ENCODE assay signal across 1 cellular context in the genomic region with DNA sequence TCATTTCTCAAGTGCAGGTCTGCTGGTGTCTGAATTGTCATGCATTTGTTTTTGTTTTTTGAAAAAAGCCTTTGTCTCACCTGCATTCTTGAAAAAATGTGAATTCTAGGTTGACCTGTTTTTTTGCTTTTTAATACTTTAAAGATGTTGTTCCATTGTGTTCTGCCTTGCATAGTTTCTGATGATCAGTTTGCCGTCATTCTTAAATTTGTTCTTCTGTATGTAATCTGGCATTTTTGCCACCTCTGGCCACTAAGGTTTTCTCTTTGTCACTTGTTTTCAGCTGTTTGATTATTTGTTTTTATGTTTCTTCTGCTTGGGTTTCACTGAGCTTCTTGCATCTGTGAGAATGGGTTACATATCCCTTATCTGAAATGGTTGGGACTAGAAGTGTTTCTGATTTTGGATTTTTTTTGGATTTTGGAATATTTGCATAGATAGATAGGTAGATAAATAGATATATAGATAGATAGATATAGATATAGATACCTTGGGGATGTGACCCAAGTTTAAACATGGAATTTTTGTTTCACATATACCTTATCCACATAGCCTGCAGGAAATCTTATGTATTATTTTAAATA.
A peak's percentile ranks its signal among the peaks of the same experiment; 100 is the strongest.
TF ChIP-seq lines count a peak whose summit lies in the region.

No MANE protein-coding gene starts in this region.

TF ChIP-seq in HEK293, 187 proteins besides CTCF, POLR2A, EP300 and RAD21 (continued from another document and continues in another):
- TF ChIP-seq, protein P1, sequence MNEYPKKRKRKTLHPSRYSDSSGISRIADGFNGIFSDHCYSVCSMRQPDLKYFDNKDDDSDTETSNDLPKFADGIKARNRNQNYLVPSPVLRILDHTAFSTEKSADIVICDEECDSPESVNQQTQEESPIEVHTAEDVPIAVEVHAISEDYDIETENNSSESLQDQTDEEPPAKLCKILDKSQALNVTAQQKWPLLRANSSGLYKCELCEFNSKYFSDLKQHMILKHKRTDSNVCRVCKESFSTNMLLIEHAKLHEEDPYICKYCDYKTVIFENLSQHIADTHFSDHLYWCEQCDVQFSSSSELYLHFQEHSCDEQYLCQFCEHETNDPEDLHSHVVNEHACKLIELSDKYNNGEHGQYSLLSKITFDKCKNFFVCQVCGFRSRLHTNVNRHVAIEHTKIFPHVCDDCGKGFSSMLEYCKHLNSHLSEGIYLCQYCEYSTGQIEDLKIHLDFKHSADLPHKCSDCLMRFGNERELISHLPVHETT (tag by site-specific recombination; IDR thresholded peaks at IDR 0.05), result 0 out of 2 replicates have a peak, but pooled peaks have one; percentile 31
- TF ChIP-seq ZNF169 (tag by site-specific recombination; IDR thresholded peaks at IDR 0.05) (no peak), ZNF623 (tag by site-specific recombination; IDR thresholded peaks at IDR 0.05) (no peak), MEIS1 (CRISPR knock-in tag; IDR thresholded peaks at IDR 0.05; ENCODE audit: borderline replicate concordance) (no peak), ZNF16 (tag by site-specific recombination; IDR thresholded peaks at IDR 0.05; ENCODE audit: low read depth) (no peak), SETDB1 (IDR thresholded peaks at IDR 0.05; ENCODE audit: insufficient read length, low read length) (peak; percentile 96), ZNF658 (tag by site-specific recombination; IDR thresholded peaks at IDR 0.05) (no peak), ZNF626 (tag by site-specific recombination; IDR thresholded peaks at IDR 0.05) (peak; percentile 97), ZNF341 (tag by site-specific recombination; IDR thresholded peaks at IDR 0.05; ENCODE audit: low read depth) (no peak), ZEB2 (tag by site-specific recombination; IDR thresholded peaks at IDR 0.05) (no peak), KLF8 (tag by site-specific recombination; IDR thresholded peaks at IDR 0.05) (peak; percentile 17; the same call in 1 of the 2 replicates), ZNF350 (tag by site-specific recombination; IDR thresholded peaks at IDR 0.05) (no peak), ZNF175 (tag by site-specific recombination; IDR thresholded peaks at IDR 0.05) (no peak), ZFP3 (tag by site-specific recombination; IDR thresholded peaks at IDR 0.05; ENCODE audit: low read depth) (no peak), ZNF529 (tag by site-specific recombination; IDR thresholded peaks at IDR 0.05; ENCODE audit: insufficient replicate concordance) (peak; percentile 76)
- TF ChIP-seq, protein P2, sequence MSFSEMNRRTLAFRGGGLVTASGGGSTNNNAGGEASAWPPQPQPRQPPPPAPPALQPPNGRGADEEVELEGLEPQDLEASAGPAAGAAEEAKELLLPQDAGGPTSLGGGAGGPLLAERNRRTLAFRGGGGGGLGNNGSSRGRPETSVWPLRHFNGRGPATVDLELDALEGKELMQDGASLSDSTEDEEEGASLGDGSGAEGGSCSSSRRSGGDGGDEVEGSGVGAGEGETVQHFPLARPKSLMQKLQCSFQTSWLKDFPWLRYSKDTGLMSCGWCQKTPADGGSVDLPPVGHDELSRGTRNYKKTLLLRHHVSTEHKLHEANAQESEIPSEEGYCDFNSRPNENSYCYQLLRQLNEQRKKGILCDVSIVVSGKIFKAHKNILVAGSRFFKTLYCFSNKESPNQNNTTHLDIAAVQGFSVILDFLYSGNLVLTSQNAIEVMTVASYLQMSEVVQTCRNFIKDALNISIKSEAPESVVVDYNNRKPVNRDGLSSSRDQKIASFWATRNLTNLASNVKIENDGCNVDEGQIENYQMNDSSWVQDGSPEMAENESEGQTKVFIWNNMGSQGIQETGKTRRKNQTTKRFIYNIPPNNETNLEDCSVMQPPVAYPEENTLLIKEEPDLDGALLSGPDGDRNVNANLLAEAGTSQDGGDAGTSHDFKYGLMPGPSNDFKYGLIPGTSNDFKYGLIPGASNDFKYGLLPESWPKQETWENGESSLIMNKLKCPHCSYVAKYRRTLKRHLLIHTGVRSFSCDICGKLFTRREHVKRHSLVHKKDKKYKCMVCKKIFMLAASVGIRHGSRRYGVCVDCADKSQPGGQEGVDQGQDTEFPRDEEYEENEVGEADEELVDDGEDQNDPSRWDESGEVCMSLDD (tag by site-specific recombination; IDR thresholded peaks at IDR 0.05), result no peak
- TF ChIP-seq, protein P3, sequence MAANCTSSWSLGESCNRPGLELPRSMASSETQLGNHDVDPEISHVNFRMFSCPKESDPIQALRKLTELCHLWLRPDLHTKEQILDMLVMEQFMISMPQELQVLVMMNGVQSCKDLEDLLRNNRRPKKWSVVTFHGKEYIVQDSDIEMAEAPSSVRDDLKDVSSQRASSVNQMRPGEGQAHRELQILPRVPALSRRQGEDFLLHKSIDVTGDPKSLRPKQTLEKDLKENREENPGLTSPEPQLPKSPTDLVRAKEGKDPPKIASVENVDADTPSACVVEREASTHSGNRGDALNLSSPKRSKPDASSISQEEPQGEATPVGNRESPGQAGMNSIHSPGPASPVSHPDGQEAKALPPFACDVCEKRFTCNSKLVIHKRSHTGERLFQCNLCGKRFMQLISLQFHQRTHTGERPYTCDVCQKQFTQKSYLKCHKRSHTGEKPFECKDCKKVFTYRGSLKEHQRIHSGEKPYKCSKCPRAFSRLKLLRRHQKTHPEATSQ (tag by site-specific recombination; IDR thresholded peaks at IDR 0.05), result no peak
- TF ChIP-seq, protein P4, sequence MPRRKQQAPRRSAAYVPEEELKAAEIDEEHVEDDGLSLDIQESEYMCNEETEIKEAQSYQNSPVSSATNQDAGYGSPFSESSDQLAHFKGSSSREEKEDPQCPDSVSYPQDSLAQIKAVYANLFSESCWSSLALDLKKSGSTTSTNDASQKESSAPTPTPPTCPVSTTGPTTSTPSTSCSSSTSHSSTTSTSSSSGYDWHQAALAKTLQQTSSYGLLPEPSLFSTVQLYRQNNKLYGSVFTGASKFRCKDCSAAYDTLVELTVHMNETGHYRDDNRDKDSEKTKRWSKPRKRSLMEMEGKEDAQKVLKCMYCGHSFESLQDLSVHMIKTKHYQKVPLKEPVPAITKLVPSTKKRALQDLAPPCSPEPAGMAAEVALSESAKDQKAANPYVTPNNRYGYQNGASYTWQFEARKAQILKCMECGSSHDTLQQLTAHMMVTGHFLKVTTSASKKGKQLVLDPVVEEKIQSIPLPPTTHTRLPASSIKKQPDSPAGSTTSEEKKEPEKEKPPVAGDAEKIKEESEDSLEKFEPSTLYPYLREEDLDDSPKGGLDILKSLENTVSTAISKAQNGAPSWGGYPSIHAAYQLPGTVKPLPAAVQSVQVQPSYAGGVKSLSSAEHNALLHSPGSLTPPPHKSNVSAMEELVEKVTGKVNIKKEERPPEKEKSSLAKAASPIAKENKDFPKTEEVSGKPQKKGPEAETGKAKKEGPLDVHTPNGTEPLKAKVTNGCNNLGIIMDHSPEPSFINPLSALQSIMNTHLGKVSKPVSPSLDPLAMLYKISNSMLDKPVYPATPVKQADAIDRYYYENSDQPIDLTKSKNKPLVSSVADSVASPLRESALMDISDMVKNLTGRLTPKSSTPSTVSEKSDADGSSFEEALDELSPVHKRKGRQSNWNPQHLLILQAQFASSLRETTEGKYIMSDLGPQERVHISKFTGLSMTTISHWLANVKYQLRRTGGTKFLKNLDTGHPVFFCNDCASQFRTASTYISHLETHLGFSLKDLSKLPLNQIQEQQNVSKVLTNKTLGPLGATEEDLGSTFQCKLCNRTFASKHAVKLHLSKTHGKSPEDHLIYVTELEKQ (tag by site-specific recombination; IDR thresholded peaks at IDR 0.05; ENCODE audit: borderline replicate concordance), result 0 out of 2 replicates have a peak, but pooled peaks have one; percentile 25
- TF ChIP-seq, protein P5, sequence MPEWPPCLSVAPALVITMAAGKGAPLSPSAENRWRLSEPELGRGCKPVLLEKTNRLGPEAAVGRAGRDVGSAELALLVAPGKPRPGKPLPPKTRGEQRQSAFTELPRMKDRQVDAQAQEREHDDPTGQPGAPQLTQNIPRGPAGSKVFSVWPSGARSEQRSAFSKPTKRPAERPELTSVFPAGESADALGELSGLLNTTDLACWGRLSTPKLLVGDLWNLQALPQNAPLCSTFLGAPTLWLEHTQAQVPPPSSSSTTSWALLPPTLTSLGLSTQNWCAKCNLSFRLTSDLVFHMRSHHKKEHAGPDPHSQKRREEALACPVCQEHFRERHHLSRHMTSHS (tag by site-specific recombination; IDR thresholded peaks at IDR 0.05), result no peak
- TF ChIP-seq, protein P6, sequence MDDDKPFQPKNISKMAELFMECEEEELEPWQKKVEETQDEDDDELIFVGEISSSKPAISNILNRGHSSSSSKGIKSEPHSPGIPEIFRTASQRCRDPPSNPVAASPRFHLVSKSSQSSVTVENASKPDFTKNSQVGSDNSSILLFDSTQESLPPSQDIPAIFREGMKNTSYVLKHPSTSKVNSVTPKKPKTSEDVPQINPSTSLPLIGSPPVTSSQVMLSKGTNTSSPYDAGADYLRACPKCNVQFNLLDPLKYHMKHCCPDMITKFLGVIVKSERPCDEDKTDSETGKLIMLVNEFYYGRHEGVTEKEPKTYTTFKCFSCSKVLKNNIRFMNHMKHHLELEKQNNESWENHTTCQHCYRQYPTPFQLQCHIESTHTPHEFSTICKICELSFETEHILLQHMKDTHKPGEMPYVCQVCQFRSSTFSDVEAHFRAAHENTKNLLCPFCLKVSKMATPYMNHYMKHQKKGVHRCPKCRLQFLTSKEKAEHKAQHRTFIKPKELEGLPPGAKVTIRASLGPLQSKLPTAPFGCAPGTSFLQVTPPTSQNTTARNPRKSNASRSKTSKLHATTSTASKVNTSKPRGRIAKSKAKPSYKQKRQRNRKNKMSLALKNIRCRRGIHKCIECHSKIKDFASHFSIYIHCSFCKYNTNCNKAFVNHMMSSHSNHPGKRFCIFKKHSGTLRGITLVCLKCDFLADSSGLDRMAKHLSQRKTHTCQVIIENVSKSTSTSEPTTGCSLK (tag by site-specific recombination; IDR thresholded peaks at IDR 0.05), result no peak
- TF ChIP-seq, protein P7, sequence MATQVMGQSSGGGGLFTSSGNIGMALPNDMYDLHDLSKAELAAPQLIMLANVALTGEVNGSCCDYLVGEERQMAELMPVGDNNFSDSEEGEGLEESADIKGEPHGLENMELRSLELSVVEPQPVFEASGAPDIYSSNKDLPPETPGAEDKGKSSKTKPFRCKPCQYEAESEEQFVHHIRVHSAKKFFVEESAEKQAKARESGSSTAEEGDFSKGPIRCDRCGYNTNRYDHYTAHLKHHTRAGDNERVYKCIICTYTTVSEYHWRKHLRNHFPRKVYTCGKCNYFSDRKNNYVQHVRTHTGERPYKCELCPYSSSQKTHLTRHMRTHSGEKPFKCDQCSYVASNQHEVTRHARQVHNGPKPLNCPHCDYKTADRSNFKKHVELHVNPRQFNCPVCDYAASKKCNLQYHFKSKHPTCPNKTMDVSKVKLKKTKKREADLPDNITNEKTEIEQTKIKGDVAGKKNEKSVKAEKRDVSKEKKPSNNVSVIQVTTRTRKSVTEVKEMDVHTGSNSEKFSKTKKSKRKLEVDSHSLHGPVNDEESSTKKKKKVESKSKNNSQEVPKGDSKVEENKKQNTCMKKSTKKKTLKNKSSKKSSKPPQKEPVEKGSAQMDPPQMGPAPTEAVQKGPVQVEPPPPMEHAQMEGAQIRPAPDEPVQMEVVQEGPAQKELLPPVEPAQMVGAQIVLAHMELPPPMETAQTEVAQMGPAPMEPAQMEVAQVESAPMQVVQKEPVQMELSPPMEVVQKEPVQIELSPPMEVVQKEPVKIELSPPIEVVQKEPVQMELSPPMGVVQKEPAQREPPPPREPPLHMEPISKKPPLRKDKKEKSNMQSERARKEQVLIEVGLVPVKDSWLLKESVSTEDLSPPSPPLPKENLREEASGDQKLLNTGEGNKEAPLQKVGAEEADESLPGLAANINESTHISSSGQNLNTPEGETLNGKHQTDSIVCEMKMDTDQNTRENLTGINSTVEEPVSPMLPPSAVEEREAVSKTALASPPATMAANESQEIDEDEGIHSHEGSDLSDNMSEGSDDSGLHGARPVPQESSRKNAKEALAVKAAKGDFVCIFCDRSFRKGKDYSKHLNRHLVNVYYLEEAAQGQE (tag by site-specific recombination; IDR thresholded peaks at IDR 0.05), result no peak
- TF ChIP-seq, protein P8, sequence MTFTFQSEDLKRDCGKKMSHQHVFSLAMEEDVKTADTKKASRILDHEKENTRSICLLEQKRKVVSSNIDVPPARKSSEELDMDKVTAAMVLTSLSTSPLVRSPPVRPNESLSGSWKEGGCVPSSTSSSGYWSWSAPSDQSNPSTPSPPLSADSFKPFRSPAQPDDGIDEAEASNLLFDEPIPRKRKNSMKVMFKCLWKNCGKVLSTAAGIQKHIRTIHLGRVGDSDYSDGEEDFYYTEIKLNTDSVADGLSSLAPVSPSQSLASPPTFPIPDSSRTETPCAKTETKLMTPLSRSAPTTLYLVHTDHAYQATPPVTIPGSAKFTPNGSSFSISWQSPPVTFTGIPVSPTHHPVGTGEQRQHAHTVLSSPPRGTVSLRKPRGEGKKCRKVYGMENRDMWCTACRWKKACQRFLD (tag by site-specific recombination; IDR thresholded peaks at IDR 0.05), result no peak
- TF ChIP-seq, protein P9, sequence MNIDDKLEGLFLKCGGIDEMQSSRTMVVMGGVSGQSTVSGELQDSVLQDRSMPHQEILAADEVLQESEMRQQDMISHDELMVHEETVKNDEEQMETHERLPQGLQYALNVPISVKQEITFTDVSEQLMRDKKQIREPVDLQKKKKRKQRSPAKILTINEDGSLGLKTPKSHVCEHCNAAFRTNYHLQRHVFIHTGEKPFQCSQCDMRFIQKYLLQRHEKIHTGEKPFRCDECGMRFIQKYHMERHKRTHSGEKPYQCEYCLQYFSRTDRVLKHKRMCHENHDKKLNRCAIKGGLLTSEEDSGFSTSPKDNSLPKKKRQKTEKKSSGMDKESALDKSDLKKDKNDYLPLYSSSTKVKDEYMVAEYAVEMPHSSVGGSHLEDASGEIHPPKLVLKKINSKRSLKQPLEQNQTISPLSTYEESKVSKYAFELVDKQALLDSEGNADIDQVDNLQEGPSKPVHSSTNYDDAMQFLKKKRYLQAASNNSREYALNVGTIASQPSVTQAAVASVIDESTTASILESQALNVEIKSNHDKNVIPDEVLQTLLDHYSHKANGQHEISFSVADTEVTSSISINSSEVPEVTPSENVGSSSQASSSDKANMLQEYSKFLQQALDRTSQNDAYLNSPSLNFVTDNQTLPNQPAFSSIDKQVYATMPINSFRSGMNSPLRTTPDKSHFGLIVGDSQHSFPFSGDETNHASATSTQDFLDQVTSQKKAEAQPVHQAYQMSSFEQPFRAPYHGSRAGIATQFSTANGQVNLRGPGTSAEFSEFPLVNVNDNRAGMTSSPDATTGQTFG (tag by site-specific recombination; IDR thresholded peaks at IDR 0.05; ENCODE audit: borderline replicate concordance), result no peak
- TF ChIP-seq, protein P10, sequence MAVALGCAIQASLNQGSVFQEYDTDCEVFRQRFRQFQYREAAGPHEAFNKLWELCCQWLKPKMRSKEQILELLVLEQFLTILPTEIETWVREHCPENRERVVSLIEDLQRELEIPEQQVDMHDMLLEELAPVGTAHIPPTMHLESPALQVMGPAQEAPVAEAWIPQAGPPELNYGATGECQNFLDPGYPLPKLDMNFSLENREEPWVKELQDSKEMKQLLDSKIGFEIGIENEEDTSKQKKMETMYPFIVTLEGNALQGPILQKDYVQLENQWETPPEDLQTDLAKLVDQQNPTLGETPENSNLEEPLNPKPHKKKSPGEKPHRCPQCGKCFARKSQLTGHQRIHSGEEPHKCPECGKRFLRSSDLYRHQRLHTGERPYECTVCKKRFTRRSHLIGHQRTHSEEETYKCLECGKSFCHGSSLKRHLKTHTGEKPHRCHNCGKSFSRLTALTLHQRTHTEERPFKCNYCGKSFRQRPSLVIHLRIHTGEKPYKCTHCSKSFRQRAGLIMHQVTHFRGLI (tag by site-specific recombination; IDR thresholded peaks at IDR 0.05), result no peak
